8 cellular contexts compared by ENCODE assay signal in the genomic region with DNA sequence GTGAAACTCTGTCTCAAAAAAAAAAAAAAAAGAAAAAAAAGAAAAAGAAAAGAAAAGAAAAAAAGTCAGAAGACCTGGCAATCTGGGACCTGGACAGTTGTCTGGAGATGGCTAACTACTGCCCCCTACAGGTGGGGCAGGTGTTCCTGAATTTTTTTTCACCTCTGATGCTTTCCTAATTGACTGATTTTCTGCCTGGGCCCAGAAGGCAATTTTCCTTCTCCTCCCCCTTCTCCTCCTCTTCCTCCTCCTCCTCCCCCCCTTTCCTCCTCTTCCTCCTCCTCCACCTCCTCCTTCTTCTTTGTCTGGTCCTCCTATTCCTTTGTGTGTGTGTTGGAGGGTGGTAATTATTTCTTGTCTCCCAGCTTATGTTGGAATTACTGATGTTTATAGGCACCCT. TPM values are rescaled to one million over a fixed set of nuclear protein-coding genes. Genes with fewer than 3 reads are reported as not detected.
DNase-seq lines count a peak whose midpoint lies in the region; ATAC-seq and TF ChIP-seq lines count a peak whose summit lies in the region.

No MANE protein-coding gene starts in this region.

- peaks cover 0 to 3% (median 2%) of the 10 kb centered on the region in 7 donors for H3K9me3 Mint-ChIP-seq in CD14-positive monocyte
- peaks cover 4% of the 10 kb centered on the region for H3K9me3 Mint-ChIP-seq in natural killer cell treated with Interleukin-12 subunit alpha and Interleukin-12 subunit beta and Interleukin-15 and Interleukin-18, amount 100 ng/mL, for 72 hours

- DNase-seq in CD14-positive monocyte (ENCODE audit: low spot score) (no peak), GM13977 (ENCODE audit: low spot score) (peak; percentile 46), PC-9 (peak; percentile 38 to 51), foreskin keratinocyte (peak in 1 of 2 donors; percentile 26)
- no peak for DNase-seq in natural killer cell treated with Interleukin-12 subunit alpha and Interleukin-12 subunit beta and Interleukin-15 and Interleukin-18, amount 100 ng/mL, for 72 hours (ENCODE audit: low spot score)
- DNase-seq in central memory CD4-positive, alpha-beta T cell = no peak

- TF ChIP-seq CTCF in CD14-positive monocyte (IDR thresholded peaks at IDR 0.05) (peak; percentile 48), GM13977 (IDR thresholded peaks at IDR 0.05; ENCODE audit: extremely low read depth, insufficient read depth, missing control alignments) (peak; percentile 56), PC-9 (conservative IDR thresholded peaks at IDR 0.05) (peak; percentile 83), foreskin keratinocyte (conservative IDR thresholded peaks at IDR 0.05) (peak; percentile 80)

- H3K4me1 ChIP-seq in PC-9 (replicated peaks; ENCODE audit: insufficient read depth) (no peaks in the 10 kb centered on the region), foreskin keratinocyte (no peaks in the 10 kb centered on the region)

- H3K4me2 ChIP-seq in PC-9 = no peak overlapping the region

- H3K36me3 ChIP-seq in PC-9 (ENCODE audit: low read depth) = no peaks in the 10 kb centered on the region

- H3K79me2 ChIP-seq in PC-9 (ENCODE audit: low read depth) = no peaks in the 10 kb centered on the region

- in situ Hi-C loops in GM13977 (cut with MboI; ENCODE audit: low pct_unique_long_range_greater_than_20kb, low sequenced_read_pairs, unreplicated experiment) = no loop called here

- H4K20me1 ChIP-seq in PC-9 (ENCODE audit: insufficient read depth) = no peaks in the 10 kb centered on the region

- H3K4me3 Mint-ChIP-seq in CD14-positive monocyte = no peak overlapping the region
- H3K4me3 Mint-ChIP-seq in natural killer cell treated with Interleukin-12 subunit alpha and Interleukin-12 subunit beta and Interleukin-15 and Interleukin-18, amount 100 ng/mL, for 72 hours = no peak overlapping the region

- H3K27me3 ChIP-seq in PC-9 (ENCODE audit: insufficient read depth, low read depth) = no peaks in the 10 kb centered on the region
- no peaks in the 10 kb centered on the region for H3K27me3 ChIP-seq in foreskin keratinocyte

- no peak overlapping the region for H2AFZ ChIP-seq in PC-9

- intact Hi-C loops in CD14-positive monocyte (cut with micrococcal nuclease) = no loop called here
- intact Hi-C loops in PC-9 (cut with micrococcal nuclease; ENCODE audit: unreplicated experiment) = loop anchor here (2.0 to 5.0 kb wide), 2 partner anchors 1065 to 1405 kb away; no protein-coding TSS in a partner anchor

- no peaks in the 10 kb centered on the region for H3K36me3 Mint-ChIP-seq in CD14-positive monocyte
- H3K36me3 Mint-ChIP-seq in natural killer cell treated with Interleukin-12 subunit alpha and Interleukin-12 subunit beta and Interleukin-15 and Interleukin-18, amount 100 ng/mL, for 72 hours = no peaks in the 10 kb centered on the region

- POLR2A ChIA-PET in PC-9 (lab: Charles Lee; ENCODE audit: unreplicated experiment) = no interaction called here

- H3K27ac ChIP-seq in PC-9 (no peak overlapping the region), foreskin keratinocyte (no peak overlapping the region)

- H3K27ac Mint-ChIP-seq in CD14-positive monocyte = no peak overlapping the region
- H3K27ac Mint-ChIP-seq in natural killer cell treated with Interleukin-12 subunit alpha and Interleukin-12 subunit beta and Interleukin-15 and Interleukin-18, amount 100 ng/mL, for 72 hours = no peak overlapping the region

- H3K27me3 Mint-ChIP-seq in CD14-positive monocyte (ENCODE audit: low read depth in 3 of 3) = peaks cover 1 to 12% (median 6%) of the 10 kb centered on the region in 3 donors
- H3K27me3 Mint-ChIP-seq in natural killer cell treated with Interleukin-12 subunit alpha and Interleukin-12 subunit beta and Interleukin-15 and Interleukin-18, amount 100 ng/mL, for 72 hours = peaks cover 5 to 6% of the 10 kb centered on the region in 2 donors

- H3K4me3 ChIP-seq in PC-9 = no peak overlapping the region

- ATAC-seq in foreskin keratinocyte (no peak), GM19463 (IDR thresholded peaks at IDR 0.05; ENCODE audit: unreplicated experiment) (no peak)
- ATAC-seq in natural killer cell treated with Interleukin-12 subunit alpha and Interleukin-12 subunit beta and Interleukin-15 and Interleukin-18, amount 100 ng/mL, for 72 hours = no peak
- no peak for ATAC-seq in activated CD4-positive, CD25-positive, alpha-beta regulatory T cell treated with anti-CD3 and anti-CD28 coated beads, Interleukin-2, amount 50 U/mL, for 24 hours

- no TSS peak for BruUV-seq in PC-9 (replicated peaks; lab: Mats Ljungman, UMichigan)

- H3K4me1 Mint-ChIP-seq in CD14-positive monocyte = no peaks in the 10 kb centered on the region
- H3K4me1 Mint-ChIP-seq in natural killer cell treated with Interleukin-12 subunit alpha and Interleukin-12 subunit beta and Interleukin-15 and Interleukin-18, amount 100 ng/mL, for 72 hours (ENCODE audit: low read depth in 2 of 2) = no peaks in the 10 kb centered on the region

- no peaks in the 10 kb centered on the region for H3F3A ChIP-seq in PC-9 (ENCODE audit: insufficient read depth, low read depth)

- no peaks in the 10 kb centered on the region for H3K9me2 ChIP-seq in PC-9 (ENCODE audit: insufficient read depth)

- H3K9me3 ChIP-seq in PC-9 (ENCODE audit: insufficient read depth, low read depth) = no peaks in the 10 kb centered on the region

- CTCF ChIA-PET in PC-9 (lab: Charles Lee) = no interaction called here

RNA-seq across cellular contexts. Expression of gene IRX5, which starts 26.7 kb away (rescaled TPM):
- polyA plus RNA-seq in CD14-positive monocyte = not detected
- total RNA-seq in PC-9 (2021) = not detected in 2 replicates
- total RNA-seq in foreskin keratinocyte = 4.5 and 4.8 TPM in 2 replicates
- polyA plus RNA-seq in foreskin keratinocyte = 3.0 and 3.6 TPM in 2 replicates
- not detected for total RNA-seq in natural killer cell treated with Interleukin-12 subunit alpha and Interleukin-12 subunit beta and Interleukin-15 and Interleukin-18, amount 100 ng/mL, for 72 hours

Comparison
In these comparisons a context has a peak if more than half of its experiments do, and no peak if none do; other contexts are left out.
1. DNase-seq: peak in GM13977 (single experiment) and PC-9 (2 of 2); none in CD14-positive monocyte (single experiment), natural killer cell treated with Interleukin-12 subunit alpha and Interleukin-12 subunit beta and Interleukin-15 and Interleukin-18, amount 100 ng/mL, for 72 hours (single experiment) and central memory CD4-positive, alpha-beta T cell (single experiment).
2. Peak in every context shown above with its lines, with median percentiles within 50 percentile points of each other: CTCF ChIP-seq.